In genomic region chr6:28807682-28808280, GRCh38 we compare ENCODE assay signal across 8 cellular contexts.
DNase-seq lines count a peak whose midpoint lies in the region; ATAC-seq and TF ChIP-seq lines count a peak whose summit lies in the region.

No MANE protein-coding gene starts in this region.

- H3K4me3 ChIP-seq in HUES6 (ENCODE audit: low read depth, low read length) (peak overlapping the region; percentile 62), SK-N-MC (peak overlapping the region; percentile 89), fibroblast of villous mesenchyme (ENCODE audit: low read depth, low read length) (peak overlapping the region; percentile 26)

- no peak for TF ChIP-seq CTCF in fibroblast of villous mesenchyme (IDR thresholded peaks at IDR 0.05; ENCODE audit: insufficient read depth, low read depth, low read length)

- no peak overlapping the region for H3K9ac ChIP-seq in HUES6 (ENCODE audit: low read length)
- H3K9ac ChIP-seq in SK-N-MC (ENCODE audit: insufficient read length), result peak overlapping the region; percentile 38

- peaks cover 3% of the 10 kb centered on the region; the same call in 1 of the 2 replicates for H3K4me1 ChIP-seq in HUES6 (ENCODE audit: control insufficient read depth, insufficient read depth, low read length)

- H3K27ac ChIP-seq in HUES6 (ENCODE audit: low read depth, low read length), result no peak overlapping the region
- H3K27ac ChIP-seq in SK-N-MC, result no peak overlapping the region

- H3K36me3 ChIP-seq in HUES6 (ENCODE audit: control insufficient read depth, insufficient read depth, low read length), result no peaks in the 10 kb centered on the region
- no peaks in the 10 kb centered on the region for H3K36me3 ChIP-seq in SK-N-MC (ENCODE audit: insufficient read depth, low read length)

- peak; percentile 58 for DNase-seq in COLO829 (ENCODE audit: low spot score)
- no peak for DNase-seq in SK-N-MC (ENCODE audit: low read depth, low spot score)
- peak; percentile 33 for DNase-seq in fibroblast of villous mesenchyme (ENCODE audit: low read depth)
- no peak for DNase-seq in foreskin melanocyte
- DNase-seq in NCI-H187 treated with DMSO at 0.1 percent for 48 hours (lab: John Stamatoyannopoulos, UW), result no peak
- no peak for DNase-seq in NCI-H1436 (lab: John Stamatoyannopoulos, UW)

- peaks cover 74% of the 10 kb centered on the region for H3K27me3 ChIP-seq in HUES6 (ENCODE audit: control insufficient read depth, insufficient read depth, low read length)

- H3K9me3 ChIP-seq in HUES6 (ENCODE audit: control insufficient read depth, insufficient read depth, low read depth, low read length), result no peaks in the 10 kb centered on the region
- no peaks in the 10 kb centered on the region for H3K9me3 ChIP-seq in SK-N-MC (ENCODE audit: low read depth, low read length)

- ATAC-seq in GM21390 (IDR thresholded peaks at IDR 0.05; ENCODE audit: unreplicated experiment), result no peak

Comparison
In these comparisons a context has a peak if more than half of its experiments do, and no peak if none do; other contexts are left out.
1. DNase-seq: peak in COLO829 (single experiment) and fibroblast of villous mesenchyme (single experiment); none in SK-N-MC (single experiment), foreskin melanocyte (single experiment), NCI-H187 treated with DMSO at 0.1 percent for 48 hours (single experiment) and NCI-H1436 (single experiment).
2. H3K4me3 ChIP-seq: peak in every context shown above with its lines; median percentile 89 in SK-N-MC; 62 in HUES6; 26 in fibroblast of villous mesenchyme.